ENCODE assay signal across 8 cellular contexts in the genomic region with DNA sequence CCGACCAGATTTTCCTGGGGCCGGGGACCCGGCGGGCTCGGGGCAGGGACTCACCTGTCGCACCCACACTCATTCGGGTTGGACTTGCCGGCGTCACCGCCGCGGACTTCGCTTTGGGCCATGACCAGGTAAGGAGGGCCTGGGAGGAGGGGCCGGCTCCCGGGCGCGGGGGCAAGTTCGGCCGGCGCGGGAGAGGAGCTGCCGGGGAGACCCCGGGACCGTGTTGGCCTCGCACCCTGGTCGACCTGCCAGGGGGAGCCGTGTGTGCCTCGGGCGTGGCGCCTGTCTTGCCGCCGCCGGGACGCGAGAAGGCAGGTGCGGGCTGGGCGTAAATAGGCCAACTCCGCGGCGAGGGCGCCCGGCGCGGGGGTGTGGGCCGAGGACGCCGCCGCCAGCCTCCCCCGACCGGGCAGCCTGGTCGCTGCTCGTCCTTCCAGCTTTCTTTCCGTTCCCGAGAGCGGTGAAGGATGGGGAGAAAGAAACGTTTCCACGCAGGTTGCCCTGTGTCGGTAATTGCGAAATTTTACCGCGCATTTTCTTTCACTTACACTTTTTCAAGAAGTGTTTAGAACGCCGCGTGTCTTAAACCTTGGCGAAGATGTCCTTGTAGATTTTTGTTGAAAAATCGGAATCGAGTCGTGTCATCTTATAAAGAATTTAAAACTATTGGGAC. TPM values are rescaled to one million over a fixed set of nuclear protein-coding genes. Genes with fewer than 3 reads are reported as not detected.
DNase-seq lines count a peak whose midpoint lies in the region; ATAC-seq and TF ChIP-seq lines count a peak whose summit lies in the region.

No MANE protein-coding gene starts in this region.

- peaks cover 31% of the 10 kb centered on the region for H3K36me3 Mint-ChIP-seq in activated B cell treated with CpG ODN at 0.5 μM for 24 hours (ENCODE audit: low read depth)
- peaks cover 49% of the 10 kb centered on the region for H3K36me3 Mint-ChIP-seq in stimulated activated naive CD8-positive, alpha-beta T cell treated with anti-CD3 and anti-CD28 coated beads, Interleukin-15, Interleukin-2, amounts not matched to agents 100 ng/mL and 50 ng/mL, for 24 hours (ENCODE audit: low read depth)

- peaks cover 57% of the 10 kb centered on the region for H3K4me1 Mint-ChIP-seq in activated B cell treated with CpG ODN at 0.5 μM for 24 hours
- H3K4me1 Mint-ChIP-seq in stimulated activated naive CD8-positive, alpha-beta T cell treated with anti-CD3 and anti-CD28 coated beads, Interleukin-15, Interleukin-2, amounts not matched to agents 100 ng/mL and 50 ng/mL, for 24 hours (ENCODE audit: low read depth) = peaks cover 43% of the 10 kb centered on the region

- peak; percentile 57 for DNase-seq in activated B cell treated with CpG ODN at 0.5 μM for 24 hours
- peak; percentile 31 for DNase-seq in dermis blood vessel endothelial cell
- peak; percentile 19 to 31 for DNase-seq in lung microvascular endothelial cell (ENCODE audit: low read depth in 2 of 2)

- no peaks in the 10 kb centered on the region for H3K36me3 ChIP-seq in ES-I3 (ENCODE audit: insufficient read depth, low read length)

- peak overlapping the region; percentile 96 for H3K4me3 Mint-ChIP-seq in activated B cell treated with CpG ODN at 0.5 μM for 24 hours
- H3K4me3 Mint-ChIP-seq in stimulated activated naive CD8-positive, alpha-beta T cell treated with anti-CD3 and anti-CD28 coated beads, Interleukin-15, Interleukin-2, amounts not matched to agents 100 ng/mL and 50 ng/mL, for 24 hours = peak overlapping the region; percentile 92

- TF ChIP-seq CTCF in activated B cell treated with CpG ODN at 0.5 μM for 24 hours (IDR thresholded peaks at IDR 0.05) = no peak

- H3K27me3 Mint-ChIP-seq in activated B cell treated with CpG ODN at 0.5 μM for 24 hours = no peaks in the 10 kb centered on the region
- H3K27me3 Mint-ChIP-seq in stimulated activated naive CD8-positive, alpha-beta T cell treated with anti-CD3 and anti-CD28 coated beads, Interleukin-15, Interleukin-2, amounts not matched to agents 100 ng/mL and 50 ng/mL, for 24 hours = no peaks in the 10 kb centered on the region

- ATAC-seq in HG03066 (IDR thresholded peaks at IDR 0.05; ENCODE audit: low read depth, unreplicated experiment) = peak; percentile 0
- ATAC-seq in activated B cell treated with CpG ODN at 0.5 μM for 24 hours (ENCODE audit: low read depth) = no peak
- ATAC-seq in HG03108 (IDR thresholded peaks at IDR 0.05; ENCODE audit: unreplicated experiment) = no peak
- ATAC-seq in GM18502 (IDR thresholded peaks at IDR 0.05; ENCODE audit: poor library complexity, unreplicated experiment) = no peak

- CTCF ChIA-PET in activated B cell treated with CpG ODN at 0.5 μM for 24 hours (lab: Charles Lee) = no interaction called here

- H3K27ac Mint-ChIP-seq in activated B cell treated with CpG ODN at 0.5 μM for 24 hours = peak overlapping the region; percentile 99
- H3K27ac Mint-ChIP-seq in stimulated activated naive CD8-positive, alpha-beta T cell treated with anti-CD3 and anti-CD28 coated beads, Interleukin-15, Interleukin-2, amounts not matched to agents 100 ng/mL and 50 ng/mL, for 24 hours = peak overlapping the region; percentile 97

- H3K9ac ChIP-seq in ES-I3 (ENCODE audit: low read depth, low read length) = peak overlapping the region; percentile 95

- H3K9me3 ChIP-seq in ES-I3 (ENCODE audit: control insufficient read depth, insufficient read depth, low read length) = no peaks in the 10 kb centered on the region

- POLR2A ChIA-PET in activated B cell treated with CpG ODN at 0.5 μM for 24 hours (lab: Charles Lee) = interaction anchor here (0.5 kb wide), 1 partner anchor 346 kb away, joined by 5 read pairs; no protein-coding TSS in a partner anchor

- peaks cover 5% of the 10 kb centered on the region; the same call in 1 of the 2 replicates for H3K4me1 ChIP-seq in ES-I3 (ENCODE audit: insufficient read depth, low read length)

- intact Hi-C loops in activated B cell treated with CpG ODN at 0.5 μM for 24 hours (cut with micrococcal nuclease) = loop anchor here (1.0 to 5.0 kb wide), 9 partner anchors 175 to 1359 kb away; partner anchors contain the start of genes ALG6, ATG4C, DOCK7 and EFCAB7

- H3K9me3 Mint-ChIP-seq in activated B cell treated with CpG ODN at 0.5 μM for 24 hours = peaks cover 2% of the 10 kb centered on the region
- H3K9me3 Mint-ChIP-seq in stimulated activated naive CD8-positive, alpha-beta T cell treated with anti-CD3 and anti-CD28 coated beads, Interleukin-15, Interleukin-2, amounts not matched to agents 100 ng/mL and 50 ng/mL, for 24 hours = peaks cover 4% of the 10 kb centered on the region

RNA-seq across cellular contexts. Expression of gene USP1, which starts 0.6 kb away (rescaled TPM):
- total RNA-seq in activated B cell treated with CpG ODN at 0.5 μM for 24 hours (32.1 and 33.3 TPM in 2 replicates), dermis blood vessel endothelial cell (28.1 and 51.7 TPM in 2 replicates), lung microvascular endothelial cell (15.7 and 17.4 TPM in 2 replicates)
